In genomic region chr1:222589462-222590302, GRCh38 we compare ENCODE assay signal across 8 cellular contexts. TPM values are rescaled to one million over a fixed set of nuclear protein-coding genes. Genes with fewer than 3 reads are reported as not detected.
A peak's percentile ranks its signal among the peaks of the same experiment; 100 is the strongest.
DNase-seq lines count a peak whose midpoint lies in the region; ATAC-seq and TF ChIP-seq lines count a peak whose summit lies in the region.

TAF1A (minus strand) TSS chr1:222589933.

- H3K4me3 ChIP-seq in GM23248 (peak within 1 kb of the TSS; percentile 91), Karpas-422 (ENCODE audit: low read length) (peak within 1 kb of the TSS; percentile 71), RWPE2 (ENCODE audit: severe bottlenecking) (peak within 1 kb of the TSS; percentile 59)

- peaks cover 23% of the 10 kb centered on the region for H3F3A ChIP-seq in GM23248 (ENCODE audit: insufficient read depth)

- peak within 1 kb of the TSS; percentile 100 for H3K4me3 Mint-ChIP-seq in activated T-helper 17 cell treated with anti-CD3 and anti-CD28 coated beads, Interleukin-2, amount 50 U/mL, for 72 hours
- H3K4me3 Mint-ChIP-seq in natural killer cell, result peak within 1 kb of the TSS; percentile 99

- H3K4me1 ChIP-seq in GM23248 (ENCODE audit: insufficient read depth) (peaks cover 20% of the 10 kb centered on the region), Karpas-422 (ENCODE audit: low read length) (peaks cover 52% of the 10 kb centered on the region), RWPE2 (ENCODE audit: insufficient read depth, poor library complexity, severe bottlenecking) (no peaks in the 10 kb centered on the region)

- H3K9me3 ChIP-seq in GM23248 (ENCODE audit: low read depth) (no peaks in the 10 kb centered on the region), Karpas-422 (ENCODE audit: low read length) (no peaks in the 10 kb centered on the region), RWPE2 (ENCODE audit: severe bottlenecking) (no peaks in the 10 kb centered on the region)

- H3K4me2 ChIP-seq in GM23248 (ENCODE audit: unreplicated experiment) (peak within 1 kb of the TSS; percentile 80), Karpas-422 (ENCODE audit: low read depth, low read length, poor library complexity, severe bottlenecking) (peak within 1 kb of the TSS; percentile 87)

- peaks cover 48% of the 10 kb centered on the region for H3K36me3 Mint-ChIP-seq in activated T-helper 17 cell treated with anti-CD3 and anti-CD28 coated beads, Interleukin-2, amount 50 U/mL, for 72 hours (ENCODE audit: low read depth)
- peaks cover 14% of the 10 kb centered on the region for H3K36me3 Mint-ChIP-seq in natural killer cell

- TF ChIP-seq CTCF in RWPE2 (IDR thresholded peaks at IDR 0.05; ENCODE audit: poor library complexity, severe bottlenecking) (no peak), natural killer cell (IDR thresholded peaks at IDR 0.05) (no peak)

- H3K27ac ChIP-seq in GM23248 (peak within 1 kb of the TSS; percentile 78), Karpas-422 (ENCODE audit: low read length) (peak within 1 kb of the TSS; percentile 56), RWPE2 (ENCODE audit: poor library complexity, severe bottlenecking) (peak within 1 kb of the TSS; percentile 51)

- intact Hi-C loops in natural killer cell (cut with micrococcal nuclease), result loop anchor here (1.0 to 5.0 kb wide), 3 partner anchors 28 to 123 kb away; partner anchors contain the start of genes AIDA and BROX

- no peaks in the 10 kb centered on the region for H3K9me3 Mint-ChIP-seq in activated T-helper 17 cell treated with anti-CD3 and anti-CD28 coated beads, Interleukin-2, amount 50 U/mL, for 72 hours
- no peaks in the 10 kb centered on the region for H3K9me3 Mint-ChIP-seq in natural killer cell

- H3K4me1 Mint-ChIP-seq in activated T-helper 17 cell treated with anti-CD3 and anti-CD28 coated beads, Interleukin-2, amount 50 U/mL, for 72 hours, result peaks cover 30% of the 10 kb centered on the region
- peaks cover 27 to 33% of the 10 kb centered on the region in 2 donors for H3K4me1 Mint-ChIP-seq in natural killer cell

- 0 to 1% methylated on average over 41 of the region's 41 CpGs for WGBS in GM23248 (ENCODE audit: low coverage in 1 of 2, low lambda C conversion rate in 2 of 2, missing lambda C conversion rate in 2 of 2), 2 experiments

- H3K79me2 ChIP-seq in GM23248 (ENCODE audit: insufficient read depth), result peaks cover 50% of the 10 kb centered on the region
- H3K79me2 ChIP-seq in Karpas-422 (ENCODE audit: low read length), result peaks cover 49% of the 10 kb centered on the region

- in situ Hi-C loops in GM23248 (cut with MboI), result no loop called here

- peak; percentile 88 for DNase-seq in EH (ENCODE audit: low read depth)
- DNase-seq in GM23248, result peak; percentile 92
- peak; percentile 95 for DNase-seq in Karpas-422
- DNase-seq in RWPE2 (ENCODE audit: low spot score), result peak; percentile 74
- peak; percentile 83 for DNase-seq in fibroblast of peridontal ligament (ENCODE audit: extremely low read depth)
- DNase-seq in natural killer cell, result peak; percentile 75
- DNase-seq in stimulated activated naive CD4-positive, alpha-beta T cell treated with Interleukin-2 at 50 U/mL for 16 hours (lab: John Stamatoyannopoulos, UW), result peak; percentile 81

- no peaks in the 10 kb centered on the region for H3K27me3 Mint-ChIP-seq in activated T-helper 17 cell treated with anti-CD3 and anti-CD28 coated beads, Interleukin-2, amount 50 U/mL, for 72 hours
- H3K27me3 Mint-ChIP-seq in natural killer cell (ENCODE audit: low read depth in 2 of 2), result peaks cover 0 to 2% of the 10 kb centered on the region in 2 donors

- H4K20me1 ChIP-seq in GM23248 (ENCODE audit: insufficient read depth) (no peaks in the 10 kb centered on the region), Karpas-422 (ENCODE audit: insufficient read depth, low read depth, low read length) (no peaks in the 10 kb centered on the region)

- no peaks in the 10 kb centered on the region for H3K9me2 ChIP-seq in GM23248 (ENCODE audit: insufficient read depth)
- H3K9me2 ChIP-seq in Karpas-422 (replicated peaks; ENCODE audit: insufficient read depth, low read length), result no peaks in the 10 kb centered on the region

- H3K9ac ChIP-seq in GM23248 (peak within 1 kb of the TSS; percentile 82), Karpas-422 (ENCODE audit: low read length) (peak within 1 kb of the TSS; percentile 71)

- ATAC-seq in RWPE2 (ENCODE audit: low read depth), result peak; percentile 91
- peak; percentile 100 for ATAC-seq in activated T-helper 17 cell treated with anti-CD3 and anti-CD28 coated beads, Interleukin-2, amount 50 U/mL, for 72 hours (replicated peaks)
- ATAC-seq in natural killer cell, result peak; percentile 98 to 100 (median 99)

- H2AFZ ChIP-seq in GM23248 (peak within 1 kb of the TSS; percentile 99), Karpas-422 (ENCODE audit: low read length) (peak within 1 kb of the TSS; percentile 33; the same call in 1 of the 2 replicates)

- no peaks in the 10 kb centered on the region for H3K27me3 ChIP-seq in GM23248 (replicated peaks; ENCODE audit: insufficient read depth)
- no peaks in the 10 kb centered on the region for H3K27me3 ChIP-seq in Karpas-422 (ENCODE audit: low read length)
- H3K27me3 ChIP-seq in RWPE2 (ENCODE audit: insufficient read depth, poor library complexity, severe bottlenecking), result no peaks in the 10 kb centered on the region

- peak within 1 kb of the TSS; percentile 98 for H3K27ac Mint-ChIP-seq in activated T-helper 17 cell treated with anti-CD3 and anti-CD28 coated beads, Interleukin-2, amount 50 U/mL, for 72 hours
- peak within 1 kb of the TSS; percentile 96 for H3K27ac Mint-ChIP-seq in natural killer cell

- H3K36me3 ChIP-seq in GM23248 (ENCODE audit: low read depth) (peaks cover 17% of the 10 kb centered on the region; the same call in 1 of the 2 replicates), Karpas-422 (ENCODE audit: insufficient read depth, low read length) (peaks cover 28% of the 10 kb centered on the region; the same call in 1 of the 2 replicates), RWPE2 (ENCODE audit: low read depth) (peaks cover 11% of the 10 kb centered on the region)

RNA-seq across cellular contexts. Expression of gene TAF1A, which starts in this region (rescaled TPM):
- 5.4 and 7.1 TPM in 2 replicates for total RNA-seq in GM23248 (2014; rRNA removed; shearing (Covaris generic))
- 4.3 and 5.6 TPM in 2 replicates for polyA plus RNA-seq in GM23248 (2016; fragmentation: Nextera tagmentation; extraction: Ambion mirVana)
- 17.1 and 32.5 TPM in 2 replicates for total RNA-seq in Karpas-422 (2014; rRNA removed; shearing (Covaris generic); ENCODE audit: low replicate concordance)
- total RNA-seq in activated T-helper 17 cell treated with anti-CD3 and anti-CD28 coated beads, Interleukin-2, amount 50 U/mL, for 72 hours, result 10 to 100 TPM; 13.1 to 19.5 TPM
- 10 to 100 TPM in 1 of 3 donors, 1 to 10 TPM in 2; 5.2 to 10.4 (median 7.1) TPM for total RNA-seq in natural killer cell

Comparison
In these comparisons a context has a peak if more than half of its experiments do, and no peak if none do; other contexts are left out.
1. Peak in every context shown above with its lines: DNase-seq, ATAC-seq, H3K4me3 ChIP-seq and H3K27ac ChIP-seq.